In genomic region chr2:135674453-135674852, GRCh38 we compare ENCODE assay signal across 36 cellular contexts.
"Had no signal": no experiment of that assay in that cellular context is flagged by ENCODE, and none has a peak within 500 bp of the region (broad histone marks: within the 10 kb centered on the region; RNA-seq: fewer than 3 reads in every experiment).

No MANE protein-coding gene starts in this region.

- H3K27ac Mint-ChIP-seq: activated CD4-positive, alpha-beta memory T cell treated with anti-CD3 and anti-CD28 coated beads for 36 hours; activated CD4-positive, alpha-beta T cell treated with anti-CD3 and anti-CD28 coated beads for 36 hours; activated CD4-positive, alpha-beta T cell treated with anti-CD3 and anti-CD28 coated beads, Interleukin-2, amount 10 ng/mL, durations not matched to agents 24 days and 14 days; activated CD8-positive, alpha-beta memory T cell treated with anti-CD3 and anti-CD28 coated beads, Interleukin-2, amount 10 ng/mL, durations not matched to agents 7 days and 5 days; activated CD8-positive, alpha-beta T cell treated with anti-CD3 and anti-CD28 coated beads, Interleukin-2, amount 10 ng/mL, durations not matched to agents 7 days and 5 days; activated naive CD4-positive, alpha-beta T cell treated with anti-CD3 and anti-CD28 coated beads for 36 hours; activated naive CD4-positive, alpha-beta T cell treated with anti-CD3 and anti-CD28 coated beads, Interleukin-2, amount 50 U/mL, for 24 hours; activated naive CD8-positive, alpha-beta T cell treated with anti-CD3 and anti-CD28 coated beads for 36 hours; activated naive CD8-positive, alpha-beta T cell treated with anti-CD3 and anti-CD28 coated beads, Interleukin-2, amount 50 U/mL, for 24 hours; activated T-helper 1 cell treated with anti-CD3 and anti-CD28 coated beads, Interleukin-12 subunit alpha, Interleukin-12 subunit beta, Interleukin-2, Interleukin-4 antibody, amounts not matched to agents 30 ng/mL and 10 ng/mL and 1 ng/mL, durations not matched to agents 14 hours and 24 hours and 36 hours; activated T-helper 2 cell treated with anti-CD3 and anti-CD28 coated beads, Interferon-gamma antibody, Interleukin-2, Interleukin-4, amounts not matched to agents 10 μg/mL and 5 μg/mL and 100 μg/mL, durations not matched to agents 14 hours and 24 hours and 36 hours; T-helper 1 cell treated with Interleukin-12 subunit alpha and Interleukin-12 subunit beta and Interleukin-4 antibody, amounts not matched to agents 30 μg/mL and 1 μg/mL, for 36 hours; T-helper 2 cell treated with Interferon-gamma antibody and Interleukin-4, amounts not matched to agents 5 μg/mL and 100 μg/mL, for 36 hours had no signal

- H3K4me1 ChIP-seq: adrenal gland, esophagus squamous epithelium, gastroesophageal sphincter had no signal

- H3K27me3 Mint-ChIP-seq: activated CD4-positive, alpha-beta memory T cell treated with anti-CD3 and anti-CD28 coated beads for 36 hours; activated CD4-positive, alpha-beta T cell treated with anti-CD3 and anti-CD28 coated beads for 36 hours; activated CD4-positive, alpha-beta T cell treated with anti-CD3 and anti-CD28 coated beads, Interleukin-2, amount 10 ng/mL, durations not matched to agents 24 days and 14 days; activated CD8-positive, alpha-beta memory T cell treated with anti-CD3 and anti-CD28 coated beads, Interleukin-2, amount 10 ng/mL, durations not matched to agents 7 days and 5 days; activated naive CD4-positive, alpha-beta T cell treated with anti-CD3 and anti-CD28 coated beads, Interleukin-2, amount 50 U/mL, for 24 hours; activated naive CD8-positive, alpha-beta T cell treated with anti-CD3 and anti-CD28 coated beads for 36 hours; activated naive CD8-positive, alpha-beta T cell treated with anti-CD3 and anti-CD28 coated beads, Interleukin-2, amount 50 U/mL, for 24 hours; effector memory CD8-positive, alpha-beta T cell; T-cell had no signal

- H3K36me3 ChIP-seq: adrenal gland had no signal

- H3K4me3 ChIP-seq: adrenal gland, body of pancreas, esophagus squamous epithelium, gastroesophageal sphincter had no signal

- H3K27ac ChIP-seq: adrenal gland, body of pancreas, epithelial cell of prostate, esophagus squamous epithelium, gastroesophageal sphincter had no signal

- H3K9me3 ChIP-seq: adrenal gland, body of pancreas, esophagus squamous epithelium, gastroesophageal sphincter had no signal

- H3K4me3 Mint-ChIP-seq: activated CD4-positive, alpha-beta memory T cell treated with anti-CD3 and anti-CD28 coated beads for 36 hours; activated CD4-positive, alpha-beta T cell treated with anti-CD3 and anti-CD28 coated beads for 36 hours; activated CD4-positive, alpha-beta T cell treated with anti-CD3 and anti-CD28 coated beads, Interleukin-2, amount 10 ng/mL, durations not matched to agents 24 days and 14 days; activated CD8-positive, alpha-beta memory T cell treated with anti-CD3 and anti-CD28 coated beads, Interleukin-2, amount 10 ng/mL, durations not matched to agents 7 days and 5 days; activated CD8-positive, alpha-beta T cell treated with anti-CD3 and anti-CD28 coated beads, Interleukin-2, amount 10 ng/mL, durations not matched to agents 7 days and 5 days; activated naive CD4-positive, alpha-beta T cell treated with anti-CD3 and anti-CD28 coated beads for 36 hours; activated naive CD4-positive, alpha-beta T cell treated with anti-CD3 and anti-CD28 coated beads, Interleukin-2, amount 50 U/mL, for 24 hours; activated naive CD8-positive, alpha-beta T cell treated with anti-CD3 and anti-CD28 coated beads for 36 hours; activated naive CD8-positive, alpha-beta T cell treated with anti-CD3 and anti-CD28 coated beads, Interleukin-2, amount 50 U/mL, for 24 hours; activated T-helper 1 cell treated with anti-CD3 and anti-CD28 coated beads, Interleukin-12 subunit alpha, Interleukin-12 subunit beta, Interleukin-2, Interleukin-4 antibody, amounts not matched to agents 30 ng/mL and 10 ng/mL and 1 ng/mL, durations not matched to agents 14 hours and 24 hours and 36 hours; effector memory CD8-positive, alpha-beta T cell; T-cell; T-helper 1 cell treated with Interleukin-12 subunit alpha and Interleukin-12 subunit beta and Interleukin-4 antibody, amounts not matched to agents 30 μg/mL and 1 μg/mL, for 36 hours; T-helper 2 cell treated with Interferon-gamma antibody and Interleukin-4, amounts not matched to agents 5 μg/mL and 100 μg/mL, for 36 hours had no signal

- FAIRE-seq: endometrium, endothelial cell of umbilical vein had no signal

- ATAC-seq: activated CD4-positive, alpha-beta T cell treated with anti-CD3 and anti-CD28 coated beads for 36 hours; activated CD8-positive, alpha-beta memory T cell treated with anti-CD3 and anti-CD28 coated beads, Interleukin-2, amount 10 ng/mL, durations not matched to agents 7 days and 5 days; activated CD8-positive, alpha-beta T cell treated with anti-CD3 and anti-CD28 coated beads, Interleukin-2, amount 10 ng/mL, durations not matched to agents 7 days and 5 days; activated naive CD8-positive, alpha-beta T cell treated with anti-CD3 and anti-CD28 coated beads, Interleukin-2, amount 50 U/mL, for 24 hours; body of pancreas; effector memory CD8-positive, alpha-beta T cell; gastroesophageal sphincter; T-cell had no signal

- H3K4me1 Mint-ChIP-seq: activated CD4-positive, alpha-beta T cell treated with anti-CD3 and anti-CD28 coated beads for 36 hours; activated naive CD4-positive, alpha-beta T cell treated with anti-CD3 and anti-CD28 coated beads, Interleukin-2, amount 50 U/mL, for 24 hours; activated naive CD8-positive, alpha-beta T cell treated with anti-CD3 and anti-CD28 coated beads for 36 hours; activated naive CD8-positive, alpha-beta T cell treated with anti-CD3 and anti-CD28 coated beads, Interleukin-2, amount 50 U/mL, for 24 hours; T-cell had no signal

- H3K27me3 ChIP-seq: adrenal gland, body of pancreas, esophagus squamous epithelium, gastroesophageal sphincter had no signal

- H3K9me3 Mint-ChIP-seq: activated CD4-positive, alpha-beta memory T cell treated with anti-CD3 and anti-CD28 coated beads for 36 hours; activated CD4-positive, alpha-beta T cell treated with anti-CD3 and anti-CD28 coated beads, Interleukin-2, amount 10 ng/mL, durations not matched to agents 24 days and 14 days; activated naive CD4-positive, alpha-beta T cell treated with anti-CD3 and anti-CD28 coated beads for 36 hours; activated naive CD4-positive, alpha-beta T cell treated with anti-CD3 and anti-CD28 coated beads, Interleukin-2, amount 50 U/mL, for 24 hours; activated naive CD8-positive, alpha-beta T cell treated with anti-CD3 and anti-CD28 coated beads for 36 hours; activated naive CD8-positive, alpha-beta T cell treated with anti-CD3 and anti-CD28 coated beads, Interleukin-2, amount 50 U/mL, for 24 hours; activated T-helper 1 cell treated with anti-CD3 and anti-CD28 coated beads, Interleukin-12 subunit alpha, Interleukin-12 subunit beta, Interleukin-2, Interleukin-4 antibody, amounts not matched to agents 30 ng/mL and 10 ng/mL and 1 ng/mL, durations not matched to agents 14 hours and 24 hours and 36 hours; activated T-helper 2 cell treated with anti-CD3 and anti-CD28 coated beads, Interferon-gamma antibody, Interleukin-2, Interleukin-4, amounts not matched to agents 10 μg/mL and 5 μg/mL and 100 μg/mL, durations not matched to agents 14 hours and 24 hours and 36 hours; effector memory CD8-positive, alpha-beta T cell; T-cell; T-helper 1 cell treated with Interleukin-12 subunit alpha and Interleukin-12 subunit beta and Interleukin-4 antibody, amounts not matched to agents 30 μg/mL and 1 μg/mL, for 36 hours; T-helper 2 cell treated with Interferon-gamma antibody and Interleukin-4, amounts not matched to agents 5 μg/mL and 100 μg/mL, for 36 hours had no signal

- DNase-seq: activated CD4-positive, alpha-beta memory T cell treated with anti-CD3 and anti-CD28 coated beads for 36 hours; activated CD4-positive, alpha-beta T cell treated with anti-CD3 and anti-CD28 coated beads for 36 hours; activated CD4-positive, alpha-beta T cell treated with anti-CD3 and anti-CD28 coated beads, Interleukin-2, amount 10 ng/mL, durations not matched to agents 24 days and 14 days; activated CD4-positive, CD25-positive, alpha-beta regulatory T cell; activated CD4-positive, CD25-positive, alpha-beta regulatory T cell treated with anti-CD3 and anti-CD28 coated beads, Interleukin-2, amount 50 U/mL, for 72 hours; activated CD8-positive, alpha-beta memory T cell treated with anti-CD3 and anti-CD28 coated beads, Interleukin-2, amount 10 ng/mL, durations not matched to agents 7 days and 5 days; activated CD8-positive, alpha-beta memory T cell treated with anti-CD3 and anti-CD28 coated beads, Interleukin-2, amount 50 U/mL, for 4 hours; activated CD8-positive, alpha-beta T cell treated with anti-CD3 and anti-CD28 coated beads, Interleukin-2, amount 10 ng/mL, durations not matched to agents 7 days and 5 days; activated effector memory CD4-positive, alpha-beta T cell treated with anti-CD3 and anti-CD28 coated beads, Interleukin-2, amount 50 U/mL, for 16 hours; activated naive CD4-positive, alpha-beta T cell treated with anti-CD3 and anti-CD28 coated beads for 36 hours; activated naive CD8-positive, alpha-beta T cell treated with anti-CD3 and anti-CD28 coated beads for 36 hours; activated naive CD8-positive, alpha-beta T cell treated with anti-CD3 and anti-CD28 coated beads, Interleukin-2, amount 50 U/mL, for 24 hours; activated T-cell treated with anti-CD3 and anti-CD28 coated beads, Interleukin-2, amount 50 U/mL, for 1 hour; activated T-cell treated with anti-CD3 and anti-CD28 coated beads, Interleukin-2, amount 50 U/mL, for 48 hours; adrenal gland; amygdala; aorta; body of pancreas; caudate nucleus; cortex of kidney; dermis blood vessel endothelial cell; effector CD4-positive, alpha-beta T cell; effector memory CD8-positive, alpha-beta T cell; esophagus squamous epithelium; foreskin melanocyte; T-cell; T1000 had no signal
